12 cellular contexts compared by ENCODE assay signal in genomic region chr12:50387487-50387886, GRCh38. TPM values are rescaled to one million over a fixed set of nuclear protein-coding genes. Genes with fewer than 3 reads are reported as not detected.
DNase-seq lines count a peak whose midpoint lies in the region; ATAC-seq and TF ChIP-seq lines count a peak whose summit lies in the region.
"Had no signal": no experiment of that assay in that cellular context is flagged by ENCODE, and none has a peak within 500 bp of the region (broad histone marks: within the 10 kb centered on the region; RNA-seq: fewer than 3 reads in every experiment).

No MANE protein-coding gene starts in this region.

- H3K9ac ChIP-seq in DND-41 (ENCODE audit: low read depth, low read length) (no peak overlapping the region), MM.1S (ENCODE audit: low read length) (no peak overlapping the region)

- H3K9me3 ChIP-seq in DND-41 (ENCODE audit: insufficient read depth, low read length, severe bottlenecking) (no peaks in the 10 kb centered on the region), MM.1S (replicated peaks; ENCODE audit: insufficient read depth, low read length) (no peaks in the 10 kb centered on the region), body of pancreas (no peaks in the 10 kb centered on the region)
- H3K9me3 ChIP-seq: transverse colon had no signal

- H3K27me3 Mint-ChIP-seq in nephron (ENCODE audit: low read depth), result no peaks in the 10 kb centered on the region
- H3K27me3 Mint-ChIP-seq in T-cell, result no peaks in the 10 kb centered on the region
- H3K27me3 Mint-ChIP-seq: memory B cell had no signal

- peaks cover 2% of the 10 kb centered on the region for H3K9me3 Mint-ChIP-seq in nephron
- H3K9me3 Mint-ChIP-seq in T-cell, result no peaks in the 10 kb centered on the region
- H3K9me3 Mint-ChIP-seq: memory B cell had no signal

- H3K4me2 ChIP-seq in DND-41 (ENCODE audit: insufficient read depth, low read length), result no peak overlapping the region
- H3K4me2 ChIP-seq in MM.1S (ENCODE audit: low read depth, low read length), result peak overlapping the region; percentile 29

- H3K36me3 Mint-ChIP-seq in nephron (ENCODE audit: low read depth) (no peaks in the 10 kb centered on the region), T-cell (no peaks in the 10 kb centered on the region)
- H3K36me3 Mint-ChIP-seq: memory B cell had no signal

- ATAC-seq in DND-41 (ENCODE audit: insufficient read depth, low read depth) (no peak), body of pancreas (peak; percentile 15), T-cell (replicated peaks in 1 of 4) (no peak)

- TF ChIP-seq POLR2A in body of pancreas (IDR thresholded peaks at IDR 0.05), result no peak

- no peak overlapping the region for H3K4me3 Mint-ChIP-seq in nephron
- H3K4me3 Mint-ChIP-seq in T-cell, result no peak overlapping the region
- H3K4me3 Mint-ChIP-seq: memory B cell had no signal

- H3K27ac Mint-ChIP-seq in nephron (peak overlapping the region; percentile 11 to 13 (median 12)), T-cell (no peak overlapping the region)
- H3K27ac Mint-ChIP-seq: memory B cell had no signal

- no peaks in the 10 kb centered on the region for H4K20me1 ChIP-seq in DND-41 (ENCODE audit: insufficient read depth, low read length)
- no peaks in the 10 kb centered on the region for H4K20me1 ChIP-seq in MM.1S (ENCODE audit: insufficient read depth, low read length)

- H3F3A ChIP-seq in MM.1S (ENCODE audit: insufficient read depth, low read length), result no peaks in the 10 kb centered on the region

- CTCF ChIA-PET in T-cell (lab: Charles Lee), result no interaction called here

- DNase-seq in DND-41 (no peak), MM.1S (no peak), body of pancreas (no peak), T-cell (no peak), hippocampal formation (lab: John Stamatoyannopoulos, UW) (no peak), head of caudate nucleus (no peak)
- DNase-seq: activated CD4-positive, alpha-beta T cell treated with anti-CD3 and anti-CD28 coated beads, Interleukin-2, amount 50 U/mL, for 1 hour; activated gamma-delta T cell treated with Interleukin-2 at 50 U/mL for 16 hours; NCI-H345; transverse colon had no signal

- H3K79me2 ChIP-seq in DND-41 (ENCODE audit: insufficient read depth, low read length) (no peaks in the 10 kb centered on the region), MM.1S (ENCODE audit: low read length) (no peaks in the 10 kb centered on the region)

- peaks cover 5% of the 10 kb centered on the region for H3K4me1 Mint-ChIP-seq in nephron
- no peaks in the 10 kb centered on the region for H3K4me1 Mint-ChIP-seq in T-cell

- TF ChIP-seq CTCF in DND-41 (IDR thresholded peaks at IDR 0.05; ENCODE audit: borderline replicate concordance, extremely low read depth, low read length, poor library complexity, severe bottlenecking), result no peak
- no peak for TF ChIP-seq CTCF in MM.1S (IDR thresholded peaks at IDR 0.05; ENCODE audit: low read length)
- TF ChIP-seq CTCF in body of pancreas (IDR thresholded peaks at IDR 0.05), result no peak
- TF ChIP-seq CTCF in nephron (IDR thresholded peaks at IDR 0.05; ENCODE audit: unreplicated experiment in 3 of 3), result no peak

- WGBS in body of pancreas, 2 donors, result 21 to 27% methylated on average over 5 of the region's 5 CpGs

- intact Hi-C loops in body of pancreas (cut with DNase I), result no loop called here
- intact Hi-C loops in head of caudate nucleus (cut with DNase I), result no loop called here

- H3K4me1 ChIP-seq in DND-41 (ENCODE audit: insufficient read depth, low read length) (no peaks in the 10 kb centered on the region; the same call in 1 of the 2 replicates), MM.1S (ENCODE audit: low read length) (no peaks in the 10 kb centered on the region), body of pancreas (peaks cover 10% of the 10 kb centered on the region)
- H3K4me1 ChIP-seq: transverse colon had no signal

- H2AFZ ChIP-seq in DND-41 (ENCODE audit: low read depth, low read length), result peak overlapping the region; percentile 51; the same call in 1 of the 2 replicates
- peak overlapping the region; percentile 50 for H2AFZ ChIP-seq in MM.1S (ENCODE audit: low read length)

- H3K9me2 ChIP-seq in MM.1S (replicated peaks; ENCODE audit: insufficient read depth, low read length), result no peaks in the 10 kb centered on the region

- POLR2A ChIA-PET in T-cell (lab: Charles Lee), result no interaction called here

- H3K27ac ChIP-seq in DND-41 (ENCODE audit: low read length) (no peak overlapping the region), MM.1S (ENCODE audit: low read length) (no peak overlapping the region), body of pancreas (no peak overlapping the region)
- H3K27ac ChIP-seq: transverse colon had no signal

- H3K27me3 ChIP-seq in DND-41 (ENCODE audit: insufficient read depth, low read length, poor library complexity), result no peaks in the 10 kb centered on the region
- H3K27me3 ChIP-seq in MM.1S (replicated peaks; ENCODE audit: insufficient read depth, low read length), result no peaks in the 10 kb centered on the region
- no peaks in the 10 kb centered on the region for H3K27me3 ChIP-seq in body of pancreas
- H3K27me3 ChIP-seq: transverse colon had no signal

- H3K36me3 ChIP-seq in DND-41 (ENCODE audit: insufficient read depth, low read length) (no peaks in the 10 kb centered on the region), MM.1S (replicated peaks; ENCODE audit: insufficient read depth, low read length) (no peaks in the 10 kb centered on the region), body of pancreas (replicated peaks in 1 of 2; ENCODE audit: insufficient read depth in 1 of 2, low read depth in 2 of 2) (no peaks in the 10 kb centered on the region)
- H3K36me3 ChIP-seq: transverse colon had no signal

- H3K4me3 ChIP-seq in DND-41 (ENCODE audit: low read depth in 1 of 2, low read length in 2 of 2) (no peak overlapping the region), MM.1S (ENCODE audit: low read length) (peak overlapping the region; percentile 10; the same call in 1 of the 2 replicates), body of pancreas (no peak overlapping the region)
- H3K4me3 ChIP-seq: transverse colon had no signal

RNA-seq across cellular contexts. Expression of gene FAM186A, which starts 8.9 kb away (rescaled TPM):
- total RNA-seq in body of pancreas (not detected), T-cell (not detected)
- total RNA-seq: transverse colon had no signal

RNA-seq across cellular contexts. Expression of gene LARP4, which starts 13.2 kb away (rescaled TPM):
- 10 to 100 TPM; 21.5 to 24.4 TPM for total RNA-seq in body of pancreas
- total RNA-seq in T-cell, result 10 to 100 TPM; 22.2 to 38.8 (median 36.7) TPM

Comparison
In these comparisons a context has a peak if more than half of its experiments do, and no peak if none do; other contexts are left out.
1. H3K27ac Mint-ChIP-seq: peak in nephron (3 of 3); none in T-cell (0 of 2).